Comparison of ENCODE assay signal across 31 cellular contexts in genomic region chr2:179790235-179790895, GRCh38.
"Had no signal": no experiment of that assay in that cellular context is flagged by ENCODE, and none has a peak within 500 bp of the region (broad histone marks: within the 10 kb centered on the region; RNA-seq: fewer than 3 reads in every experiment).

No MANE protein-coding gene starts in this region.

- H3K4me1 ChIP-seq: ascending aorta, body of pancreas, Peyer's patch, SJSA1 had no signal

- H3K36me3 Mint-ChIP-seq: activated CD8-positive, alpha-beta memory T cell treated with anti-CD3 and anti-CD28 coated beads, Interleukin-2, amount 10 ng/mL, durations not matched to agents 7 days and 5 days; activated naive CD4-positive, alpha-beta T cell treated with anti-CD3 and anti-CD28 coated beads, Interleukin-2, amount 50 U/mL, for 24 hours; WTC11 had no signal

- H3K27ac ChIP-seq: ascending aorta, body of pancreas, cardiac muscle cell, Peyer's patch, RWPE1, SJSA1 had no signal

- DNase-seq: activated CD4-positive, alpha-beta T cell treated with anti-CD3 and anti-CD28 coated beads for 1 hour; activated CD4-positive, alpha-beta T cell treated with anti-CD3 and anti-CD28 coated beads, Interleukin-2, amount 10 ng/mL, durations not matched to agents 24 days and 14 days; activated CD4-positive, alpha-beta T cell treated with anti-CD3 and anti-CD28 coated beads, Interleukin-2, amount 50 U/mL, for 48 hours; activated CD8-positive, alpha-beta memory T cell treated with anti-CD3 and anti-CD28 coated beads, Interleukin-2, amount 10 ng/mL, durations not matched to agents 7 days and 5 days; activated effector memory CD4-positive, alpha-beta T cell treated with Interleukin-2 at 50 U/mL for 16 hours; activated naive CD4-positive, alpha-beta T cell; activated T-cell treated with anti-CD3 and anti-CD28 coated beads, Interleukin-2, amount 50 U/mL, for 24 hours; amniotic stem cell; body of pancreas; IMR-90; Kasumi-1; KBM-7; NCI-H1048; NCI-H1436; NCI-H1694 treated with DMSO at 0.1 percent for 48 hours; NCI-H2029 treated with DMSO at 0.1 percent for 48 hours; NCI-H226; NCI-H526 treated with DMSO at 0.1 percent for 48 hours; Peyer's patch; Right ventricle myocardium superior; SW 1271; T-helper 17 cell; T-helper 9 cell had no signal

- H3K9me3 Mint-ChIP-seq: activated CD4-positive, alpha-beta T cell treated with anti-CD3 and anti-CD28 coated beads, Interleukin-2, amount 10 ng/mL, durations not matched to agents 24 days and 14 days; activated T-cell treated with anti-CD3 and anti-CD28 coated beads, Interleukin-2, amount 50 U/mL, for 24 hours; activated T-helper 1 cell treated with anti-CD3 and anti-CD28 coated beads, Interleukin-12 subunit alpha, Interleukin-12 subunit beta, Interleukin-2, Interleukin-4 antibody, amounts not matched to agents 30 ng/mL and 10 ng/mL and 1 ng/mL, durations not matched to agents 14 hours and 24 hours and 36 hours; WTC11 had no signal

- H3K4me3 ChIP-seq: ascending aorta, body of pancreas, cardiac muscle cell, Peyer's patch, SJSA1 had no signal

- H3K36me3 ChIP-seq: ascending aorta, cardiac muscle cell, Peyer's patch, SJSA1 had no signal

- H3K4me3 Mint-ChIP-seq: activated CD4-positive, alpha-beta T cell treated with anti-CD3 and anti-CD28 coated beads, Interleukin-2, amount 10 ng/mL, durations not matched to agents 24 days and 14 days; activated CD8-positive, alpha-beta memory T cell treated with anti-CD3 and anti-CD28 coated beads, Interleukin-2, amount 10 ng/mL, durations not matched to agents 7 days and 5 days; activated naive CD4-positive, alpha-beta T cell treated with anti-CD3 and anti-CD28 coated beads, Interleukin-2, amount 50 U/mL, for 24 hours; activated T-cell treated with anti-CD3 and anti-CD28 coated beads, Interleukin-2, amount 50 U/mL, for 24 hours; activated T-helper 1 cell treated with anti-CD3 and anti-CD28 coated beads, Interleukin-12 subunit alpha, Interleukin-12 subunit beta, Interleukin-2, Interleukin-4 antibody, amounts not matched to agents 30 ng/mL and 10 ng/mL and 1 ng/mL, durations not matched to agents 14 hours and 24 hours and 36 hours; T-helper 17 cell; WTC11 had no signal

- H3K27ac Mint-ChIP-seq: activated CD4-positive, alpha-beta T cell treated with anti-CD3 and anti-CD28 coated beads, Interleukin-2, amount 10 ng/mL, durations not matched to agents 24 days and 14 days; activated CD8-positive, alpha-beta memory T cell treated with anti-CD3 and anti-CD28 coated beads, Interleukin-2, amount 10 ng/mL, durations not matched to agents 7 days and 5 days; activated naive CD4-positive, alpha-beta T cell treated with anti-CD3 and anti-CD28 coated beads, Interleukin-2, amount 50 U/mL, for 24 hours; activated T-cell treated with anti-CD3 and anti-CD28 coated beads, Interleukin-2, amount 50 U/mL, for 24 hours; activated T-helper 1 cell treated with anti-CD3 and anti-CD28 coated beads, Interleukin-12 subunit alpha, Interleukin-12 subunit beta, Interleukin-2, Interleukin-4 antibody, amounts not matched to agents 30 ng/mL and 10 ng/mL and 1 ng/mL, durations not matched to agents 14 hours and 24 hours and 36 hours; T-helper 17 cell; WTC11 had no signal

- H3K27me3 Mint-ChIP-seq: activated CD4-positive, alpha-beta T cell treated with anti-CD3 and anti-CD28 coated beads, Interleukin-2, amount 10 ng/mL, durations not matched to agents 24 days and 14 days; activated CD8-positive, alpha-beta memory T cell treated with anti-CD3 and anti-CD28 coated beads, Interleukin-2, amount 10 ng/mL, durations not matched to agents 7 days and 5 days; activated naive CD4-positive, alpha-beta T cell treated with anti-CD3 and anti-CD28 coated beads, Interleukin-2, amount 50 U/mL, for 24 hours; activated T-cell treated with anti-CD3 and anti-CD28 coated beads, Interleukin-2, amount 50 U/mL, for 24 hours; T-helper 17 cell had no signal

- ATAC-seq: activated CD8-positive, alpha-beta memory T cell treated with anti-CD3 and anti-CD28 coated beads, Interleukin-2, amount 10 ng/mL, durations not matched to agents 7 days and 5 days; body of pancreas; SK-N-SH treated with all-trans-retinoic acid at 6 μM for 48 hours; T-helper 17 cell; WTC11 had no signal

- H3K9me3 ChIP-seq: ascending aorta, body of pancreas, Peyer's patch, SJSA1 had no signal

- H3K4me1 Mint-ChIP-seq: activated CD4-positive, alpha-beta T cell treated with anti-CD3 and anti-CD28 coated beads, Interleukin-2, amount 10 ng/mL, durations not matched to agents 24 days and 14 days; activated CD8-positive, alpha-beta memory T cell treated with anti-CD3 and anti-CD28 coated beads, Interleukin-2, amount 10 ng/mL, durations not matched to agents 7 days and 5 days; activated naive CD4-positive, alpha-beta T cell treated with anti-CD3 and anti-CD28 coated beads, Interleukin-2, amount 50 U/mL, for 24 hours; T-helper 17 cell; WTC11 had no signal

- H3K27me3 ChIP-seq: ascending aorta, body of pancreas, cardiac muscle cell, Peyer's patch, SJSA1 had no signal
